Comparison of ENCODE assay signal across 9 cellular contexts in the genomic region with DNA sequence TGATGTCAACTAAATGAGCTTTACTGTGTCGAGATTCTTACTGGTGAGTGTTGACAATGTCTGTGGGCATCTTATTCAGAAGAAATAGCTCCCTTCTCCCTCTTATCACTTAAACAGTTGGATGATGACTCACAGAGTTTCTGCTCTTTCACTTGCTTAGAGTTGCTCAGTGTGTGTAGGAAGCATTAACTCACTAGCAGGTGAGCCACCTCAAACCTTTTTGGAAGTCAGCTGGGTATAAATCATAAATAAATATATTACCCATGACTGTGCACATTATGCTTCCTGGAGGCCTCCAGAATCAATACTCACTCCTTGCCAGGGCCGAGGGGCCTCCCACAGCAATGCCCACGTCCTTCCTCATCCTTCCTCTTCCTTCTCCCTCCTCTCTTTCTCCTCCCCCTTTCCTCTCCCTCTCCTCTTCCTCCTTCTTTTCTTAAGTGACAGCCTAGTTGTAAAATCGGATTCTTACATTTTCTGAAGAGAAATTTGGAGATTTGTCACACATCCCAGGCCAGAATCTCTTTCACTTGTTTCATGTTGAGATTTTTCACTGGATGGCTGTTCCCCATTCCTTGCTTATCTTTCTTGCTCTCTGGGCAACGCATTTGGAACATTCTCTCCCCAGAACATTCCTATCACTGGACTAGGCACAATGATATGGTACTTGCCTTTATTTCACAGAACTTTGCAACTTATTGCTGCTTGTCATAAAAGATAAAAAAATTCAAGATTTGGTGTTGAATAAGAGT. TPM values are rescaled to one million over a fixed set of nuclear protein-coding genes. Genes with fewer than 3 reads are reported as not detected.
DNase-seq lines count a peak whose midpoint lies in the region; ATAC-seq and TF ChIP-seq lines count a peak whose summit lies in the region.
"Had no signal": no experiment of that assay in that cellular context is flagged by ENCODE, and none has a peak within 500 bp of the region (broad histone marks: within the 10 kb centered on the region; RNA-seq: fewer than 3 reads in every experiment).

No MANE protein-coding gene starts in this region.

- no peak overlapping the region for H3K4me3 Mint-ChIP-seq in GM23338
- H3K4me3 Mint-ChIP-seq: natural killer cell had no signal

- TF ChIP-seq CTCF in GM23338 (conservative IDR thresholded peaks at IDR 0.05; ENCODE audit: low read depth in 2 of 2) = no peak
- no peak for TF ChIP-seq CTCF in mammary epithelial cell (conservative IDR thresholded peaks at IDR 0.05 in 1 of 2, IDR thresholded peaks at IDR 0.05 in 1 of 2; ENCODE audit: extremely low read depth in 1 of 2, insufficient read depth in 1 of 2, low read depth in 1 of 2, low read length in 2 of 2)
- TF ChIP-seq CTCF in esophagus muscularis mucosa (IDR thresholded peaks at IDR 0.05) = no peak
- TF ChIP-seq CTCF in transverse colon (IDR thresholded peaks at IDR 0.05) = no peak

- dilution Hi-C loops in mammary epithelial cell (cut with HindIII; ENCODE audit: low sequenced_read_pairs) = no loop called here

- peaks cover 15% of the 10 kb centered on the region; the same call in 1 of the 2 replicates for H3K9me2 ChIP-seq in GM23338 (ENCODE audit: insufficient read depth)

- H3K36me3 Mint-ChIP-seq in GM23338 (ENCODE audit: low read depth) = no peaks in the 10 kb centered on the region
- H3K36me3 Mint-ChIP-seq: natural killer cell had no signal

- TSS peak; percentile 81 for BruUV-seq in mammary epithelial cell (replicated peaks; lab: Mats Ljungman, UMichigan)

- no peaks in the 10 kb centered on the region for H3K9me3 Mint-ChIP-seq in GM23338
- H3K9me3 Mint-ChIP-seq: natural killer cell had no signal

- H4K20me1 ChIP-seq in GM23338 (replicated peaks; ENCODE audit: insufficient read depth) (no peaks in the 10 kb centered on the region), mammary epithelial cell (ENCODE audit: insufficient read depth, low read length) (no peaks in the 10 kb centered on the region)

- CTCF ChIA-PET in mammary epithelial cell (lab: Charles Lee; ENCODE audit: low non-redundant PET) = no interaction called here

- in situ Hi-C loops in mammary epithelial cell (cut with MboI; ENCODE audit: low sequenced_read_pairs in 2 of 2) (no loop called here), transverse colon (cut with MboI; ENCODE audit: low pct_ligation_motif_present in 1 of 4, low pct_unique_long_range_greater_than_20kb in 1 of 4, low sequenced_read_pairs in 3 of 4) (no loop called here)

- H3F3A ChIP-seq in GM23338 (replicated peaks; ENCODE audit: low read depth) = no peaks in the 10 kb centered on the region

- intact Hi-C loops in mammary epithelial cell (cut with micrococcal nuclease) = loop anchor here (2.0 kb wide), 1 partner anchor 17 kb away; the partner anchor contains the start of gene SHC4
- intact Hi-C loops in esophagus muscularis mucosa (cut with DNase I) = no loop called here
- intact Hi-C loops in transverse colon (cut with DNase I; ENCODE audit: low total_unique reads) = no loop called here

- no peaks in the 10 kb centered on the region for H3K27me3 Mint-ChIP-seq in GM23338 (ENCODE audit: insufficient read depth, low read depth, poor library complexity)

- H3K36me3 ChIP-seq in GM23338 (ENCODE audit: insufficient read depth) (no peaks in the 10 kb centered on the region), mammary epithelial cell (ENCODE audit: insufficient read depth, low read length) (no peaks in the 10 kb centered on the region), mesodermal cell (ENCODE audit: control insufficient read depth, insufficient read depth, low read length) (no peaks in the 10 kb centered on the region), esophagus muscularis mucosa (no peaks in the 10 kb centered on the region), transverse colon (no peaks in the 10 kb centered on the region)

- no peak overlapping the region for H3K27ac Mint-ChIP-seq in GM23338
- H3K27ac Mint-ChIP-seq: natural killer cell had no signal

- H2AFZ ChIP-seq in GM23338 = peak overlapping the region; percentile 15; the same call in 1 of the 2 replicates
- peak overlapping the region; percentile 64 for H2AFZ ChIP-seq in mammary epithelial cell (ENCODE audit: low read depth, low read length)

- H3K27me3 ChIP-seq in GM23338 (ENCODE audit: insufficient read depth) = no peaks in the 10 kb centered on the region
- H3K27me3 ChIP-seq in mammary epithelial cell (ENCODE audit: insufficient read depth, low read length) = no peaks in the 10 kb centered on the region
- H3K27me3 ChIP-seq in esophagus muscularis mucosa = no peaks in the 10 kb centered on the region
- no peaks in the 10 kb centered on the region for H3K27me3 ChIP-seq in transverse colon

- peak overlapping the region; percentile 54 for H3K9ac ChIP-seq in mammary epithelial cell (ENCODE audit: insufficient read depth, low read length)

- 24% methylated on average over 5 of the region's 5 CpGs for WGBS in mammary epithelial cell (ENCODE audit: low coverage, missing lambda C conversion rate)
- 56 to 92% methylated on average over 2 to 3 of the region's 5 CpGs for WGBS in mesodermal cell (ENCODE audit: insufficient coverage in 2 of 2), 2 experiments
- WGBS in esophagus muscularis mucosa = 54% methylated on average over 5 of the region's 5 CpGs
- WGBS in transverse colon (ENCODE audit: low coverage in 1 of 2), 2 donors = 31 to 38% methylated on average over 4 to 5 of the region's 5 CpGs

- no peak for TF ChIP-seq EP300 in esophagus muscularis mucosa (IDR thresholded peaks at IDR 0.05)
- no peak for TF ChIP-seq EP300 in transverse colon (IDR thresholded peaks at IDR 0.05; ENCODE audit: low read depth)

- H3K79me2 ChIP-seq in GM23338 (replicated peaks; ENCODE audit: insufficient read depth) = no peaks in the 10 kb centered on the region
- H3K79me2 ChIP-seq in mammary epithelial cell (ENCODE audit: insufficient read depth, low read length) = peaks cover 6% of the 10 kb centered on the region

- H3K9me3 ChIP-seq in mammary epithelial cell (replicated peaks; ENCODE audit: insufficient read depth, low read length) (no peaks in the 10 kb centered on the region), mesodermal cell (ENCODE audit: control insufficient read depth, low read length) (no peaks in the 10 kb centered on the region), esophagus muscularis mucosa (no peaks in the 10 kb centered on the region), transverse colon (no peaks in the 10 kb centered on the region)

- H3K4me2 ChIP-seq in GM23338 (no peak overlapping the region), mammary epithelial cell (ENCODE audit: insufficient read depth, low read depth, low read length) (peak overlapping the region; percentile 17)

- H3K27ac ChIP-seq in GM23338 (ENCODE audit: low read depth) = no peak overlapping the region
- peak overlapping the region; percentile 79 for H3K27ac ChIP-seq in mammary epithelial cell (ENCODE audit: insufficient read depth, low read depth, low read length)
- H3K27ac ChIP-seq in mesodermal cell (ENCODE audit: low read depth, low read length, severe bottlenecking) = peak overlapping the region; percentile 17
- no peak overlapping the region for H3K27ac ChIP-seq in esophagus muscularis mucosa (replicated peaks in 1 of 4)
- H3K27ac ChIP-seq in transverse colon = no peak overlapping the region

- TF ChIP-seq POLR2A in esophagus muscularis mucosa (IDR thresholded peaks at IDR 0.05; ENCODE audit: low read depth) = no peak
- TF ChIP-seq POLR2A in transverse colon (IDR thresholded peaks at IDR 0.05) = no peak

- H3K4me3 ChIP-seq in GM23338 (no peak overlapping the region), mammary epithelial cell (replicated peaks in 1 of 3; ENCODE audit: insufficient read depth in 1 of 3, low read depth in 2 of 3, low read length in 3 of 3) (no peak overlapping the region), mesodermal cell (ENCODE audit: extremely low read depth, insufficient read depth, low read length, poor library complexity, severe bottlenecking) (no peak overlapping the region), esophagus muscularis mucosa (no peak overlapping the region), transverse colon (no peak overlapping the region)

- H3K4me1 Mint-ChIP-seq in GM23338 = no peaks in the 10 kb centered on the region

- H3K4me1 ChIP-seq in GM23338 (ENCODE audit: insufficient read depth) (no peaks in the 10 kb centered on the region), mammary epithelial cell (ENCODE audit: insufficient read depth, low read length) (peaks cover 26% of the 10 kb centered on the region), mesodermal cell (ENCODE audit: control insufficient read depth, insufficient read depth, low read length, poor library complexity, severe bottlenecking) (peaks cover 10% of the 10 kb centered on the region), esophagus muscularis mucosa (peaks cover 0 to 8% (median 0%) of the 10 kb centered on the region in 4 donors), transverse colon (peaks cover 0 to 3% (median 0%) of the 10 kb centered on the region in 4 donors)

- no peak for DNase-seq in GM23338 (ENCODE audit: low spot score)
- DNase-seq in MV-4-11 (lab: John Stamatoyannopoulos, UW) = peak; percentile 54
- DNase-seq in mammary epithelial cell = peak; percentile 96
- DNase-seq in esophagus muscularis mucosa (ENCODE audit: extremely low spot score) = no peak
- no peak for DNase-seq in CD1c-positive myeloid dendritic cell (ENCODE audit: extremely low spot score)
- no peak for DNase-seq in transverse colon
- DNase-seq: natural killer cell had no signal

- ATAC-seq in GM23338 (no peak), GM19455 (IDR thresholded peaks at IDR 0.05; ENCODE audit: unreplicated experiment) (no peak)
- ATAC-seq: natural killer cell had no signal

TF ChIP-seq in GM23338, 12 proteins besides CTCF, POLR2A, EP300 and RAD21:
- TF ChIP-seq ZNF331 (CRISPR knock-in tag; IDR thresholded peaks at IDR 0.05; ENCODE audit: low read depth) = no peak

RNA-seq across cellular contexts. Expression of gene SHC4, which starts 17.5 kb away (rescaled TPM):
- 0.21 and 0.31 TPM in 2 replicates for total RNA-seq in GM23338 (2014; rRNA removed; shearing (Covaris generic))
- polyA plus RNA-seq in GM23338 (2016; fragmentation: Nextera tagmentation; extraction: Ambion mirVana) (0.32 and 0.38 TPM in 2 replicates), mammary epithelial cell (3.0 TPM)
- total RNA-seq in mammary epithelial cell (10 to 100 TPM in 1 of 2 donors, 1 to 10 TPM in 1; 5.5 to 23.8 TPM), esophagus muscularis mucosa (1 to 10 TPM; 1.8 to 2.3 (median 2.1) TPM), transverse colon (under 1 TPM in 2 of 4 donors, not detected in 2; 0.48 to 0.96 TPM)
- 1.9 TPM for polyA minus RNA-seq in mammary epithelial cell
- 1.4 TPM for polyA plus RNA-seq in mesodermal cell (2013, experiment 1 of 2)
- polyA plus RNA-seq in mesodermal cell (2013, experiment 2 of 2) = 1.0 TPM

Comparison
In these comparisons a context has a peak if more than half of its experiments do, and no peak if none do; other contexts are left out.
1. DNase-seq: peak in MV-4-11 (single experiment) and mammary epithelial cell (single experiment); none in GM23338 (single experiment), esophagus muscularis mucosa (single experiment), CD1c-positive myeloid dendritic cell (single experiment) and transverse colon (single experiment).
2. H3K27ac ChIP-seq: peak in mammary epithelial cell (single experiment) and mesodermal cell (single experiment); none in GM23338 (single experiment), esophagus muscularis mucosa (0 of 4) and transverse colon (0 of 4).